In genomic region chr10:117311261-117311660, GRCh38 we compare ENCODE assay signal across 28 cellular contexts.
"Had no signal": no experiment of that assay in that cellular context is flagged by ENCODE, and none has a peak within 500 bp of the region (broad histone marks: within the 10 kb centered on the region; RNA-seq: fewer than 3 reads in every experiment).

No MANE protein-coding gene starts in this region.

- H3K4me3 ChIP-seq: cardiac muscle cell, MG63, SJSA1 had no signal

- H3K27me3 ChIP-seq: cardiac muscle cell, MG63, SJSA1 had no signal

- ATAC-seq: activated CD8-positive, alpha-beta memory T cell treated with anti-CD3 and anti-CD28 coated beads, Interleukin-2, amount 10 ng/mL, durations not matched to agents 7 days and 5 days; activated naive CD4-positive, alpha-beta T cell treated with anti-CD3 and anti-CD28 coated beads, Interleukin-2, amount 50 U/mL, for 72 hours; Panc1 had no signal

- H3K4me1 ChIP-seq: SJSA1 had no signal

- H3K27ac Mint-ChIP-seq: activated CD4-positive, alpha-beta T cell treated with anti-CD3 and anti-CD28 coated beads, Interleukin-2, amount 10 ng/mL, durations not matched to agents 24 days and 14 days; activated CD8-positive, alpha-beta memory T cell treated with anti-CD3 and anti-CD28 coated beads, Interleukin-2, amount 10 ng/mL, durations not matched to agents 7 days and 5 days; activated T-cell treated with anti-CD3 and anti-CD28 coated beads, Interleukin-2, amount 50 U/mL, for 24 hours; activated T-helper 1 cell treated with anti-CD3 and anti-CD28 coated beads, Interleukin-12 subunit alpha, Interleukin-12 subunit beta, Interleukin-2, Interleukin-4 antibody, amounts not matched to agents 30 ng/mL and 10 ng/mL and 1 ng/mL, durations not matched to agents 14 hours and 24 hours and 36 hours; brain; T-helper 1 cell treated with Interleukin-12 subunit alpha and Interleukin-12 subunit beta and Interleukin-4 antibody, amounts not matched to agents 30 μg/mL and 1 μg/mL, for 36 hours had no signal

- H3K9ac ChIP-seq: KMS-11 had no signal

- H3K9me3 Mint-ChIP-seq: activated CD4-positive, alpha-beta T cell treated with anti-CD3 and anti-CD28 coated beads, Interleukin-2, amount 10 ng/mL, durations not matched to agents 24 days and 14 days; activated naive CD4-positive, alpha-beta T cell treated with anti-CD3 and anti-CD28 coated beads, Interleukin-2, amount 50 U/mL, for 72 hours; activated T-cell treated with anti-CD3 and anti-CD28 coated beads, Interleukin-2, amount 50 U/mL, for 24 hours; activated T-helper 1 cell treated with anti-CD3 and anti-CD28 coated beads, Interleukin-12 subunit alpha, Interleukin-12 subunit beta, Interleukin-2, Interleukin-4 antibody, amounts not matched to agents 30 ng/mL and 10 ng/mL and 1 ng/mL, durations not matched to agents 14 hours and 24 hours and 36 hours; brain; T-helper 1 cell treated with Interleukin-12 subunit alpha and Interleukin-12 subunit beta and Interleukin-4 antibody, amounts not matched to agents 30 μg/mL and 1 μg/mL, for 36 hours had no signal

- H3K36me3 ChIP-seq: cardiac muscle cell had no signal

- H3K4me3 Mint-ChIP-seq: activated CD4-positive, alpha-beta T cell treated with anti-CD3 and anti-CD28 coated beads, Interleukin-2, amount 10 ng/mL, durations not matched to agents 24 days and 14 days; activated CD8-positive, alpha-beta memory T cell treated with anti-CD3 and anti-CD28 coated beads, Interleukin-2, amount 10 ng/mL, durations not matched to agents 7 days and 5 days; activated T-cell treated with anti-CD3 and anti-CD28 coated beads, Interleukin-2, amount 50 U/mL, for 24 hours; activated T-helper 1 cell treated with anti-CD3 and anti-CD28 coated beads, Interleukin-12 subunit alpha, Interleukin-12 subunit beta, Interleukin-2, Interleukin-4 antibody, amounts not matched to agents 30 ng/mL and 10 ng/mL and 1 ng/mL, durations not matched to agents 14 hours and 24 hours and 36 hours; brain; T-helper 1 cell treated with Interleukin-12 subunit alpha and Interleukin-12 subunit beta and Interleukin-4 antibody, amounts not matched to agents 30 μg/mL and 1 μg/mL, for 36 hours had no signal

- DNase-seq: activated CD4-positive, alpha-beta T cell treated with anti-CD3 and anti-CD28 coated beads for 1 hour; activated CD4-positive, alpha-beta T cell treated with anti-CD3 and anti-CD28 coated beads, Interleukin-2, amount 10 ng/mL, durations not matched to agents 24 days and 14 days; activated CD4-positive, alpha-beta T cell treated with anti-CD3 and anti-CD28 coated beads, Interleukin-2, amount 50 U/mL, for 48 hours; activated CD8-positive, alpha-beta memory T cell treated with anti-CD3 and anti-CD28 coated beads, Interleukin-2, amount 10 ng/mL, durations not matched to agents 7 days and 5 days; activated effector memory CD4-positive, alpha-beta T cell treated with Interleukin-2 at 50 U/mL for 16 hours; activated naive CD4-positive, alpha-beta T cell treated with Interleukin-2 at 50 U/mL for 16 hours; activated T-cell treated with anti-CD3 and anti-CD28 coated beads, Interleukin-2, amount 50 U/mL, for 24 hours; aorta; MG63; MV-4-11; NCI-H1092 treated with DMSO at 0.1 percent for 48 hours; NCI-H1417 treated with DMSO at 0.1 percent for 48 hours; NCI-H1694; NCI-H2029; NCI-H2107; NCI-H2171 treated with DMSO at 0.1 percent for 48 hours; NCI-H226; NCI-H526; NCI-H774; SHP77 had no signal

- H3K4me1 Mint-ChIP-seq: brain had no signal

- H3K9me3 ChIP-seq: MG63, SJSA1 had no signal

- H3K27ac ChIP-seq: cardiac muscle cell, KMS-11, SJSA1 had no signal

- H3K27me3 Mint-ChIP-seq: activated CD4-positive, alpha-beta T cell treated with anti-CD3 and anti-CD28 coated beads, Interleukin-2, amount 10 ng/mL, durations not matched to agents 24 days and 14 days; activated CD8-positive, alpha-beta memory T cell treated with anti-CD3 and anti-CD28 coated beads, Interleukin-2, amount 10 ng/mL, durations not matched to agents 7 days and 5 days; activated T-cell treated with anti-CD3 and anti-CD28 coated beads, Interleukin-2, amount 50 U/mL, for 24 hours; brain had no signal

- H3K4me2 ChIP-seq: KMS-11 had no signal
